ENCODE assay signal across 22 cellular contexts in the genomic region with DNA sequence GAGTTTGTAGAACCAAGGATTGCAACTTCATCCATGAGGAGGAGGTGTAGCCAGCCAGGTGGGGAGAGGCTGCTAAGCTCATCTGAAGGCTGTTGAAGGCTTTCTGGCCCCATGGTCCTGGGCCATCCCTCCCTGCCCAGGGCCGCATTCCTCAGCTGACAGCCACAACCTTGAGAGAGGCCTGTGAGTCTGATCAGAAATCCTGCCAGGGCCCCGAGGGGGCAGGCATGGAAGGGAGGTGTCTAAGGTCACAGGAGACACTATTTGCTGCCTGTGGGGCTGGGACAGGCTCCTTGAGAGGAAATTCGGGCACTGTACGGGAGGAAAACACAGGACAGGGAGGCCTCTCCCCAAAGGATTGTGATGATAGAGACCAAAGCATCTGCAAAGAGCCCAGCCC.
DNase-seq lines count a peak whose midpoint lies in the region; TF ChIP-seq lines count a peak whose summit lies in the region.
"Had no signal": no experiment of that assay in that cellular context is flagged by ENCODE, and none has a peak within 500 bp of the region (broad histone marks: within the 10 kb centered on the region; RNA-seq: fewer than 3 reads in every experiment).

No MANE protein-coding gene starts in this region.

- H3K4me3 Mint-ChIP-seq in Caco-2 (ENCODE audit: unreplicated experiment) (no peak overlapping the region), Calu3 (ENCODE audit: low read depth, unreplicated experiment) (no peak overlapping the region)
- H3K4me3 Mint-ChIP-seq: HFFc6 had no signal

- H3K27ac Mint-ChIP-seq in Caco-2 (ENCODE audit: unreplicated experiment), result peak overlapping the region; percentile 39
- no peak overlapping the region for H3K27ac Mint-ChIP-seq in Calu3 (ENCODE audit: unreplicated experiment)
- H3K27ac Mint-ChIP-seq: CD14-positive monocyte, HFFc6 had no signal

- H3K36me3 Mint-ChIP-seq in Caco-2 (ENCODE audit: insufficient read depth, unreplicated experiment), result no peaks in the 10 kb centered on the region
- H3K36me3 Mint-ChIP-seq in Calu3 (ENCODE audit: insufficient read depth, unreplicated experiment), result no peaks in the 10 kb centered on the region
- H3K36me3 Mint-ChIP-seq: CD14-positive monocyte had no signal

- no peaks in the 10 kb centered on the region for H3K4me1 Mint-ChIP-seq in Caco-2 (ENCODE audit: low read depth, unreplicated experiment)
- no peaks in the 10 kb centered on the region for H3K4me1 Mint-ChIP-seq in Calu3 (ENCODE audit: low read depth, unreplicated experiment)

- no peak overlapping the region for H3K4me3 ChIP-seq in BLaER1 treated with 17β-estradiol and CSF1 and Interleukin-3, amounts not matched to agents 10 nM and 100 nM
- H3K4me3 ChIP-seq in Caco-2 (ENCODE audit: low read depth, low read length), result no peak overlapping the region
- H3K4me3 ChIP-seq: HAP-1, Peyer's patch, SK-N-MC had no signal

- H3K27me3 ChIP-seq in BLaER1 treated with 17β-estradiol and CSF1 and Interleukin-3, amounts not matched to agents 10 nM and 100 nM, result no peaks in the 10 kb centered on the region
- no peaks in the 10 kb centered on the region for H3K27me3 ChIP-seq in Caco-2 (replicated peaks; ENCODE audit: control insufficient read depth, insufficient read depth, low read length)
- H3K27me3 ChIP-seq: Peyer's patch had no signal

- H3K27me3 Mint-ChIP-seq in Caco-2 (ENCODE audit: insufficient read depth, unreplicated experiment) (no peaks in the 10 kb centered on the region), Calu3 (ENCODE audit: unreplicated experiment) (peaks cover 85% of the 10 kb centered on the region)

- peaks cover 0 to 30% (median 16%) of the 10 kb centered on the region in 11 experiments; a peak in 15 of 22 replicates for H3K9me3 ChIP-seq in BLaER1 treated with 17β-estradiol and CSF1 and Interleukin-3, amounts not matched to agents 10 nM and 100 nM (replicated peaks in 1 of 11)
- no peaks in the 10 kb centered on the region for H3K9me3 ChIP-seq in Caco-2
- H3K9me3 ChIP-seq: HAP-1, Peyer's patch had no signal

- H4K20me1 ChIP-seq in BLaER1 treated with 17β-estradiol and CSF1 and Interleukin-3, amounts not matched to agents 10 nM and 100 nM, result no peaks in the 10 kb centered on the region

- H3K27ac ChIP-seq in BLaER1 treated with 17β-estradiol and CSF1 and Interleukin-3, amounts not matched to agents 10 nM and 100 nM, result no peak overlapping the region
- H3K27ac ChIP-seq: Peyer's patch, SK-N-MC had no signal

- H3K4me2 ChIP-seq in BLaER1 treated with 17β-estradiol and CSF1 and Interleukin-3, amounts not matched to agents 10 nM and 100 nM, result peak overlapping the region in 7 of 11 experiments; percentile 13 to 65 (median 52); a peak in 7 of 22 replicates

- POLR2A ChIA-PET in Caco-2 (lab: Charles Lee), result no interaction called here

- TF ChIP-seq CTCF in Caco-2 (IDR thresholded peaks at IDR 0.05; ENCODE audit: insufficient read depth in 1 of 2, low read depth in 1 of 2, low read length in 1 of 2, severe bottlenecking in 1 of 2, unreplicated experiment in 1 of 2) (no peak), Calu3 (IDR thresholded peaks at IDR 0.05; ENCODE audit: unreplicated experiment) (no peak)

- no peaks in the 10 kb centered on the region for H3K36me3 ChIP-seq in BLaER1 treated with 17β-estradiol and CSF1 and Interleukin-3, amounts not matched to agents 10 nM and 100 nM
- no peaks in the 10 kb centered on the region for H3K36me3 ChIP-seq in Caco-2 (ENCODE audit: control insufficient read depth, insufficient read depth, low read length)
- H3K36me3 ChIP-seq: HAP-1, Peyer's patch had no signal

- H3K9ac ChIP-seq in BLaER1 treated with 17β-estradiol and CSF1 and Interleukin-3, amounts not matched to agents 10 nM and 100 nM, result no peak overlapping the region

- intact Hi-C loops in Caco-2 (cut with micrococcal nuclease; ENCODE audit: unreplicated experiment) (no loop called here), posterior vena cava (cut with DNase I) (no loop called here), Calu3 (cut with micrococcal nuclease; ENCODE audit: unreplicated experiment) (no loop called here)

- CTCF ChIA-PET in Caco-2 (lab: Charles Lee) (interaction anchor here (0.8 to 2.0 kb wide), 4 partner anchors 11 to 29 kb away, joined by 3 to 7 read pairs (median 5); no protein-coding TSS in a partner anchor), Calu3 (lab: Charles Lee) (interaction anchor here (1.5 to 1.7 kb wide), 2 partner anchors 19 to 84 kb away, joined by 4 read pairs; no protein-coding TSS in a partner anchor)

- BruUV-seq in Caco-2 (replicated peaks; lab: Mats Ljungman, UMichigan) (no TSS peak), Calu3 (replicated peaks; lab: Mats Ljungman, UMichigan) (no TSS peak)

- H3K9me3 Mint-ChIP-seq in Caco-2 (ENCODE audit: unreplicated experiment) (no peaks in the 10 kb centered on the region), Calu3 (ENCODE audit: low read depth, unreplicated experiment) (no peaks in the 10 kb centered on the region)
- H3K9me3 Mint-ChIP-seq: CD14-positive monocyte, HFFc6 had no signal

- DNase-seq in Caco-2 (no peak), kidney tubule cell (ENCODE audit: low spot score) (peak; percentile 32), posterior vena cava (ENCODE audit: low spot score) (peak; percentile 60), HPDE6-E6E7 (ENCODE audit: extremely low spot score) (no peak), NCI-H748 (lab: John Stamatoyannopoulos, UW; ENCODE audit: unreplicated experiment) (no peak), Calu3 (no peak)
- DNase-seq: GOT3, HFFc6, KBM-7, MV-4-11, NCI-H1105, NCI-H1436 treated with DMSO at 0.1 percent for 48 hours, NCI-H1930, NCI-H2107, NCI-H446, NCI-H524 treated with DMSO at 0.1 percent for 48 hours, SIG-M5 had no signal

- peaks cover 0 to 50% (median 28%) of the 10 kb centered on the region in 10 experiments; a peak in 15 of 20 replicates for H3K4me1 ChIP-seq in BLaER1 treated with 17β-estradiol and CSF1 and Interleukin-3, amounts not matched to agents 10 nM and 100 nM
- no peaks in the 10 kb centered on the region for H3K4me1 ChIP-seq in Caco-2
- H3K4me1 ChIP-seq: HAP-1, Peyer's patch had no signal

Comparison
In these comparisons a context has a peak if more than half of its experiments do, and no peak if none do; other contexts are left out.
1. DNase-seq: peak in kidney tubule cell (single experiment) and posterior vena cava (single experiment); none in Caco-2 (0 of 2), HPDE6-E6E7 (single experiment), NCI-H748 (single experiment) and Calu3 (single experiment).